Comparison of ENCODE assay signal across 8 cellular contexts in genomic region chrX:9566150-9566621, GRCh38.
A peak's percentile ranks its signal among the peaks of the same experiment; 100 is the strongest.
DNase-seq lines count a peak whose midpoint lies in the region; ATAC-seq lines count a peak whose summit lies in the region.

No MANE protein-coding gene starts in this region.

- no peak overlapping the region for H3K4me3 Mint-ChIP-seq in activated naive CD4-positive, alpha-beta T cell treated with anti-CD3 and anti-CD28 coated beads for 36 hours

- DNase-seq in 8988T (peak; percentile 31), HK-2 (ENCODE audit: unreplicated experiment) (peak; percentile 54), left ventricle myocardium superior (peak; percentile 63), HT-29 (ENCODE audit: low spot score) (no peak), NOMO-1 treated with dmso at 0.1 percent for 144 hours (lab: John Stamatoyannopoulos, UW; ENCODE audit: unreplicated experiment) (no peak)
- peak; percentile 41 for DNase-seq in activated naive CD4-positive, alpha-beta T cell treated with anti-CD3 and anti-CD28 coated beads for 36 hours
- DNase-seq in stimulated activated CD8-positive, alpha-beta memory T cell treated with anti-CD3 and anti-CD28 coated beads, Interleukin-4, amount 100 ng/mL, for 48 hours = peak; percentile 23

- H3K4me1 Mint-ChIP-seq in activated naive CD4-positive, alpha-beta T cell treated with anti-CD3 and anti-CD28 coated beads for 36 hours (ENCODE audit: low read depth) = peaks cover 19% of the 10 kb centered on the region

- H3K9me3 Mint-ChIP-seq in activated naive CD4-positive, alpha-beta T cell treated with anti-CD3 and anti-CD28 coated beads for 36 hours = no peaks in the 10 kb centered on the region

- peak; percentile 84 for ATAC-seq in left ventricle myocardium superior
- no peak for ATAC-seq in GM18520 (IDR thresholded peaks at IDR 0.05; ENCODE audit: unreplicated experiment)

- H3K36me3 Mint-ChIP-seq in activated naive CD4-positive, alpha-beta T cell treated with anti-CD3 and anti-CD28 coated beads for 36 hours (ENCODE audit: low read depth) = peaks cover 3% of the 10 kb centered on the region

- no peaks in the 10 kb centered on the region for H3K27me3 Mint-ChIP-seq in activated naive CD4-positive, alpha-beta T cell treated with anti-CD3 and anti-CD28 coated beads for 36 hours (ENCODE audit: low read depth)

- intact Hi-C loops in activated naive CD4-positive, alpha-beta T cell treated with anti-CD3 and anti-CD28 coated beads for 36 hours (cut with micrococcal nuclease) = loop anchor here (1.0 to 5.0 kb wide), 2 partner anchors 66 to 111 kb away; no protein-coding TSS in a partner anchor
- intact Hi-C loops in left ventricle myocardium superior (cut with micrococcal nuclease) = no loop called here

- no peak overlapping the region for H3K27ac Mint-ChIP-seq in activated naive CD4-positive, alpha-beta T cell treated with anti-CD3 and anti-CD28 coated beads for 36 hours

- CTCF ChIA-PET in activated naive CD4-positive, alpha-beta T cell treated with anti-CD3 and anti-CD28 coated beads for 36 hours (lab: Charles Lee) = no interaction called here

Comparison
In these comparisons a context has a peak if more than half of its experiments do, and no peak if none do; other contexts are left out.
1. DNase-seq: peak in 8988T (single experiment), HK-2 (single experiment), activated naive CD4-positive, alpha-beta T cell treated with anti-CD3 and anti-CD28 coated beads for 36 hours (single experiment), left ventricle myocardium superior (single experiment) and stimulated activated CD8-positive, alpha-beta memory T cell treated with anti-CD3 and anti-CD28 coated beads, Interleukin-4, amount 100 ng/mL, for 48 hours (single experiment); none in HT-29 (single experiment) and NOMO-1 treated with dmso at 0.1 percent for 144 hours (single experiment).